25 cellular contexts compared by ENCODE assay signal in genomic region chr2:18663861-18664260, GRCh38.
DNase-seq lines count a peak whose midpoint lies in the region; ATAC-seq, FAIRE-seq and TF ChIP-seq lines count a peak whose summit lies in the region.
"Had no signal": no experiment of that assay in that cellular context is flagged by ENCODE, and none has a peak within 500 bp of the region (broad histone marks: within the 10 kb centered on the region; RNA-seq: fewer than 3 reads in every experiment).

No MANE protein-coding gene starts in this region.

- peaks cover 13% of the 10 kb centered on the region for H3K4me1 ChIP-seq in RWPE2 (ENCODE audit: insufficient read depth, poor library complexity, severe bottlenecking)
- H3K4me1 ChIP-seq in keratinocyte (ENCODE audit: control insufficient read depth, extremely low read depth, insufficient read depth, low read length): peaks cover 5% of the 10 kb centered on the region
- H3K4me1 ChIP-seq in heart right ventricle: peaks cover 0 to 11% (median 0%) of the 10 kb centered on the region in 9 donors
- H3K4me1 ChIP-seq: A549; BLaER1 treated with 17β-estradiol and CSF1 and Interleukin-3, amounts not matched to agents 10 nM and 100 nM had no signal

- H3K9me3 ChIP-seq in RWPE2 (ENCODE audit: severe bottlenecking) (no peaks in the 10 kb centered on the region), keratinocyte (ENCODE audit: control insufficient read depth, low read depth, low read length) (no peaks in the 10 kb centered on the region), heart right ventricle (no peaks in the 10 kb centered on the region)
- H3K9me3 ChIP-seq: A549; BLaER1 treated with 17β-estradiol and CSF1 and Interleukin-3, amounts not matched to agents 10 nM and 100 nM; Caco-2 had no signal

- H3K4me3 ChIP-seq in RWPE2 (ENCODE audit: severe bottlenecking): no peak overlapping the region
- H3K4me3 ChIP-seq in keratinocyte (ENCODE audit: control insufficient read depth in 2 of 3, extremely low read depth in 1 of 3, insufficient read depth in 2 of 3, low read depth in 1 of 3, low read length in 3 of 3): no peak overlapping the region
- H3K4me3 ChIP-seq in heart right ventricle: no peak overlapping the region
- H3K4me3 ChIP-seq: A549; BLaER1 treated with 17β-estradiol and CSF1 and Interleukin-3, amounts not matched to agents 10 nM and 100 nM; GM12878 had no signal

- intact Hi-C loops in heart right ventricle (cut with DNase I): no loop called here

- FAIRE-seq in keratinocyte (lab: Jason Lieb, UNC): peak; percentile 64
- FAIRE-seq: A549, D721Med, GM12878, GM12892, GM18507 had no signal

- ATAC-seq in RWPE2 (ENCODE audit: low read depth) (no peak), SK-N-SH treated with all-trans-retinoic acid at 6 μM for 48 hours (peak; percentile 48), heart right ventricle (no peak), GM19455 (IDR thresholded peaks at IDR 0.05; ENCODE audit: unreplicated experiment) (no peak)
- ATAC-seq: A549; CD8-positive, alpha-beta T cell; GM12878 had no signal

- no peak overlapping the region for H3K4me2 ChIP-seq in keratinocyte (ENCODE audit: control insufficient read depth, extremely low read depth, insufficient read depth, low read depth, low read length)
- H3K4me2 ChIP-seq: A549; BLaER1 treated with 17β-estradiol and CSF1 and Interleukin-3, amounts not matched to agents 10 nM and 100 nM had no signal

- no peaks in the 10 kb centered on the region for H3K27me3 Mint-ChIP-seq in nephron (ENCODE audit: low read depth)
- H3K27me3 Mint-ChIP-seq: B cell; CD4-positive, alpha-beta T cell had no signal

- no peaks in the 10 kb centered on the region for H3K9me1 ChIP-seq in keratinocyte (ENCODE audit: control insufficient read depth, extremely low read depth, insufficient read depth, low read length)

- no peaks in the 10 kb centered on the region for H4K20me1 ChIP-seq in keratinocyte (ENCODE audit: control insufficient read depth, extremely low read depth, insufficient read depth, low read length)
- H4K20me1 ChIP-seq: BLaER1 treated with 17β-estradiol and CSF1 and Interleukin-3, amounts not matched to agents 10 nM and 100 nM had no signal

- no peak overlapping the region for H3K4me3 Mint-ChIP-seq in nephron
- H3K4me3 Mint-ChIP-seq: B cell; CD4-positive, alpha-beta T cell; CD8-positive, alpha-beta T cell had no signal

- H3K27ac ChIP-seq in RWPE2 (ENCODE audit: poor library complexity, severe bottlenecking) (peak overlapping the region; percentile 33), keratinocyte (ENCODE audit: control insufficient read depth, insufficient read depth, low read length) (no peak overlapping the region), heart right ventricle (no peak overlapping the region)
- H3K27ac ChIP-seq: 22Rv1; A549; BLaER1 treated with 17β-estradiol and CSF1 and Interleukin-3, amounts not matched to agents 10 nM and 100 nM; C4-2B had no signal

- WGBS in heart right ventricle, 2 donors: 60 to 70% methylated on average over 3 of the region's 3 CpGs

- no peak for TF ChIP-seq CTCF in RWPE2 (IDR thresholded peaks at IDR 0.05; ENCODE audit: poor library complexity, severe bottlenecking)
- no peak for TF ChIP-seq CTCF in keratinocyte (optimal IDR thresholded peaks at IDR 0.05 in 1 of 3, IDR thresholded peaks at IDR 0.05 in 1 of 3, conservative IDR thresholded peaks at IDR 0.05 in 1 of 3; ENCODE audit: extremely low read depth in 1 of 3, insufficient read depth in 2 of 3, low read length in 3 of 3)
- no peak for TF ChIP-seq CTCF in nephron (IDR thresholded peaks at IDR 0.05; ENCODE audit: unreplicated experiment in 3 of 3)
- TF ChIP-seq CTCF in heart right ventricle (IDR thresholded peaks at IDR 0.05): no peak

- no peaks in the 10 kb centered on the region for H3K79me2 ChIP-seq in keratinocyte (ENCODE audit: control insufficient read depth, insufficient read depth, low read length)

- dilution Hi-C loops in keratinocyte (cut with MboI; ENCODE audit: extremely low pct_ligation_motif_present, low sequenced_read_pairs): no loop called here

- DNase-seq in RWPE2 (ENCODE audit: low spot score): no peak
- DNase-seq in keratinocyte (ENCODE audit: low read depth, low spot score): no peak
- DNase-seq in heart right ventricle: no peak
- DNase-seq in activated CD4-positive, alpha-beta T cell treated with anti-CD3 and anti-CD28 coated beads for 48 hours: no peak
- DNase-seq in cerebellum (ENCODE audit: low spot score): no peak
- DNase-seq: AML-193; Caco-2; Calu3; CD4-positive, alpha-beta T cell; CD8-positive, alpha-beta T cell; DMS79; DND-41; GDM1 had no signal

- H3K9me3 Mint-ChIP-seq in nephron: no peaks in the 10 kb centered on the region

- H3K9ac ChIP-seq in keratinocyte (ENCODE audit: control insufficient read depth, extremely low read depth, insufficient read depth, low read length): no peak overlapping the region
- H3K9ac ChIP-seq: BLaER1 treated with 17β-estradiol and CSF1 and Interleukin-3, amounts not matched to agents 10 nM and 100 nM had no signal

- H3K4me1 Mint-ChIP-seq in nephron: peaks cover 40% of the 10 kb centered on the region
- H3K4me1 Mint-ChIP-seq: B cell had no signal

- H3K36me3 Mint-ChIP-seq in nephron (ENCODE audit: low read depth): peaks cover 4% of the 10 kb centered on the region

- H3K27ac Mint-ChIP-seq in nephron: peak overlapping the region in 2 of 3 experiments; percentile 44 to 45
- H3K27ac Mint-ChIP-seq: B cell; CD4-positive, alpha-beta T cell had no signal

- H3K27me3 ChIP-seq in RWPE2 (ENCODE audit: insufficient read depth, poor library complexity, severe bottlenecking) (no peaks in the 10 kb centered on the region), keratinocyte (ENCODE audit: control insufficient read depth, extremely low read depth, insufficient read depth, low read length) (no peaks in the 10 kb centered on the region), heart right ventricle (no peaks in the 10 kb centered on the region)
- H3K27me3 ChIP-seq: BLaER1 treated with 17β-estradiol and CSF1 and Interleukin-3, amounts not matched to agents 10 nM and 100 nM had no signal

- H2AFZ ChIP-seq in keratinocyte (ENCODE audit: control insufficient read depth, low read length): no peak overlapping the region

- H3K36me3 ChIP-seq in RWPE2 (ENCODE audit: low read depth) (no peaks in the 10 kb centered on the region), keratinocyte (ENCODE audit: control insufficient read depth in 2 of 2, extremely low read depth in 1 of 2, insufficient read depth in 2 of 2, low read length in 2 of 2) (no peaks in the 10 kb centered on the region), heart right ventricle (no peaks in the 10 kb centered on the region)
- H3K36me3 ChIP-seq: BLaER1 treated with 17β-estradiol and CSF1 and Interleukin-3, amounts not matched to agents 10 nM and 100 nM had no signal

TF ChIP-seq in SK-N-SH treated with all-trans-retinoic acid at 6 μM for 48 hours, 23 proteins besides CTCF, POLR2A, EP300 and RAD21:
- TF ChIP-seq TCF4 (CRISPR knock-in tag; IDR thresholded peaks at IDR 0.05; ENCODE audit: borderline replicate concordance): peak; percentile 57; the same call in 1 of the 2 replicates
- no peak for TF ChIP-seq CREB5 (CRISPR knock-in tag; IDR thresholded peaks at IDR 0.05; ENCODE audit: low read depth)
